In the genomic region with DNA sequence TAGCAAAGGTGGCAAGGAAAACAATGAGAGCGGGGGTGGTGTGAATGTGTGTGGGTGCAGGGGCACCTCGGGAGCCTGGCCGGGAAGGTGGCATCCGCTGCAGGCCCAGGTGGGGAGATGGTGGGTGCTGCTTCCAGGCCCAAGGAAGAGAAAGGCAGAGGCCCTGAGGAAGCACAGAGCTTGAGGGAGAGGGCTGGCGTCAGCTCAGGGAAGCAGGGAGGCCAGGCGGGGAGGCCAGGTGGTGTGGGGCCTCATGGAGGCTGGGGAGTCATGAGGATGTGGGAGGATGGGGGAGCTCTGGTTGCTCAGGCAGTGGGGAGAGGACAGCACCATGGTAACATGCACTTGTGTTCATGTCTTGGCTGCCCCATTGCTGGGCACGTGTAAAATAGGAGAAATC, we compare ENCODE assay signal across 25 cellular contexts. TPM values are rescaled to one million over a fixed set of nuclear protein-coding genes. Genes with fewer than 3 reads are reported as not detected.
"Had no signal": no experiment of that assay in that cellular context is flagged by ENCODE, and none has a peak within 500 bp of the region (broad histone marks: within the 10 kb centered on the region; RNA-seq: fewer than 3 reads in every experiment).

No MANE protein-coding gene starts in this region.

- H3K4me1 ChIP-seq: psoas muscle, tibial artery had no signal

- H3K27me3 Mint-ChIP-seq: activated B cell treated with CpG ODN at 0.5 μM for 24 hours; stimulated activated naive CD8-positive, alpha-beta T cell treated with anti-CD3 and anti-CD28 coated beads, Interleukin-15, amount 100 ng/mL, for 72 hours had no signal

- H3K9me3 ChIP-seq: left ventricle myocardium inferior, ovary, psoas muscle, right atrium auricular region, tibial artery, vagina had no signal

- DNase-seq: activated B cell treated with CpG ODN at 0.5 μM for 24 hours; activated CD4-positive, alpha-beta T cell treated with anti-CD3 and anti-CD28 coated beads for 36 hours; activated CD4-positive, alpha-beta T cell treated with anti-CD3 and anti-CD28 coated beads, Interleukin-2, amount 50 U/mL, for 48 hours; activated gamma-delta T cell; activated naive CD4-positive, alpha-beta T cell treated with anti-CD3 and anti-CD28 coated beads, Interleukin-2, amount 50 U/mL, for 16 hours; activated T-cell treated with anti-CD3 and anti-CD28 coated beads, Interleukin-2, amount 50 U/mL, for 48 hours; aorta; brain microvascular endothelial cell; caudate nucleus; effector memory CD8-positive, alpha-beta T cell; foreskin melanocyte; left ventricle myocardium inferior; psoas muscle; stimulated activated CD4-positive, alpha-beta T cell treated with anti-CD3 and anti-CD28 coated beads, Interleukin-1b, Interleukin-23, amount 100 ng/mL, for 48 hours; stimulated activated naive CD8-positive, alpha-beta T cell treated with anti-CD3 and anti-CD28 coated beads, Interleukin-15, amount 100 ng/mL, for 72 hours; T-helper 9 cell; tibial artery had no signal

- ATAC-seq: activated CD4-positive, alpha-beta T cell treated with anti-CD3 and anti-CD28 coated beads for 36 hours; effector memory CD8-positive, alpha-beta T cell; esophagus mucosa; naive thymus-derived CD8-positive, alpha-beta T cell; psoas muscle; stimulated activated effector memory CD8-positive, alpha-beta T cell treated with anti-CD3 and anti-CD28 coated beads, Interleukin-12 subunit alpha, Interleukin-12 subunit beta, amount 100 ng/mL, for 72 hours; stimulated activated naive CD8-positive, alpha-beta T cell treated with anti-CD3 and anti-CD28 coated beads, Interleukin-15, amount 100 ng/mL, for 72 hours had no signal

- H3K4me3 ChIP-seq: left ventricle myocardium inferior, ovary, psoas muscle, right atrium auricular region, tibial artery, vagina had no signal

- H3K4me1 Mint-ChIP-seq: activated B cell treated with CpG ODN at 0.5 μM for 24 hours; activated CD4-positive, alpha-beta T cell treated with anti-CD3 and anti-CD28 coated beads for 36 hours; naive thymus-derived CD8-positive, alpha-beta T cell; stimulated activated effector memory CD8-positive, alpha-beta T cell treated with anti-CD3 and anti-CD28 coated beads, Interleukin-12 subunit alpha, Interleukin-12 subunit beta, amount 100 ng/mL, for 72 hours; stimulated activated naive CD8-positive, alpha-beta T cell treated with anti-CD3 and anti-CD28 coated beads, Interleukin-15, amount 100 ng/mL, for 72 hours had no signal

- FAIRE-seq: colon, endothelial cell of umbilical vein had no signal

- H3K27ac ChIP-seq: brain microvascular endothelial cell, left ventricle myocardium inferior, ovary, psoas muscle, right atrium auricular region, tibial artery, vagina had no signal

- H3K27ac Mint-ChIP-seq: activated B cell treated with CpG ODN at 0.5 μM for 24 hours; activated CD4-positive, alpha-beta T cell treated with anti-CD3 and anti-CD28 coated beads for 36 hours; effector memory CD8-positive, alpha-beta T cell; naive thymus-derived CD8-positive, alpha-beta T cell; stimulated activated effector memory CD8-positive, alpha-beta T cell treated with anti-CD3 and anti-CD28 coated beads, Interleukin-12 subunit alpha, Interleukin-12 subunit beta, amount 100 ng/mL, for 72 hours had no signal

- H3K36me3 Mint-ChIP-seq: naive thymus-derived CD8-positive, alpha-beta T cell; stimulated activated effector memory CD8-positive, alpha-beta T cell treated with anti-CD3 and anti-CD28 coated beads, Interleukin-12 subunit alpha, Interleukin-12 subunit beta, amount 100 ng/mL, for 72 hours had no signal

- H3K27me3 ChIP-seq: brain microvascular endothelial cell, ovary, right atrium auricular region, tibial artery, vagina had no signal

- H3K9me3 Mint-ChIP-seq: activated B cell treated with CpG ODN at 0.5 μM for 24 hours; effector memory CD8-positive, alpha-beta T cell; stimulated activated effector memory CD8-positive, alpha-beta T cell treated with anti-CD3 and anti-CD28 coated beads, Interleukin-12 subunit alpha, Interleukin-12 subunit beta, amount 100 ng/mL, for 72 hours; stimulated activated naive CD8-positive, alpha-beta T cell treated with anti-CD3 and anti-CD28 coated beads, Interleukin-15, amount 100 ng/mL, for 72 hours had no signal

- H3K36me3 ChIP-seq: brain microvascular endothelial cell, left ventricle myocardium inferior, ovary, right atrium auricular region, tibial artery, vagina had no signal

- H3K4me3 Mint-ChIP-seq: activated B cell treated with CpG ODN at 0.5 μM for 24 hours; activated CD4-positive, alpha-beta T cell treated with anti-CD3 and anti-CD28 coated beads for 36 hours; effector memory CD8-positive, alpha-beta T cell; naive thymus-derived CD8-positive, alpha-beta T cell; stimulated activated effector memory CD8-positive, alpha-beta T cell treated with anti-CD3 and anti-CD28 coated beads, Interleukin-12 subunit alpha, Interleukin-12 subunit beta, amount 100 ng/mL, for 72 hours; stimulated activated naive CD8-positive, alpha-beta T cell treated with anti-CD3 and anti-CD28 coated beads, Interleukin-15, amount 100 ng/mL, for 72 hours had no signal

RNA-seq across cellular contexts. Expression of gene AGAP1, which starts 43.3 kb away (rescaled TPM):
- total RNA-seq: activated B cell treated with CpG ODN at 0.5 μM for 24 hours had no signal
